ENCODE assay signal across 8 cellular contexts in the genomic region with DNA sequence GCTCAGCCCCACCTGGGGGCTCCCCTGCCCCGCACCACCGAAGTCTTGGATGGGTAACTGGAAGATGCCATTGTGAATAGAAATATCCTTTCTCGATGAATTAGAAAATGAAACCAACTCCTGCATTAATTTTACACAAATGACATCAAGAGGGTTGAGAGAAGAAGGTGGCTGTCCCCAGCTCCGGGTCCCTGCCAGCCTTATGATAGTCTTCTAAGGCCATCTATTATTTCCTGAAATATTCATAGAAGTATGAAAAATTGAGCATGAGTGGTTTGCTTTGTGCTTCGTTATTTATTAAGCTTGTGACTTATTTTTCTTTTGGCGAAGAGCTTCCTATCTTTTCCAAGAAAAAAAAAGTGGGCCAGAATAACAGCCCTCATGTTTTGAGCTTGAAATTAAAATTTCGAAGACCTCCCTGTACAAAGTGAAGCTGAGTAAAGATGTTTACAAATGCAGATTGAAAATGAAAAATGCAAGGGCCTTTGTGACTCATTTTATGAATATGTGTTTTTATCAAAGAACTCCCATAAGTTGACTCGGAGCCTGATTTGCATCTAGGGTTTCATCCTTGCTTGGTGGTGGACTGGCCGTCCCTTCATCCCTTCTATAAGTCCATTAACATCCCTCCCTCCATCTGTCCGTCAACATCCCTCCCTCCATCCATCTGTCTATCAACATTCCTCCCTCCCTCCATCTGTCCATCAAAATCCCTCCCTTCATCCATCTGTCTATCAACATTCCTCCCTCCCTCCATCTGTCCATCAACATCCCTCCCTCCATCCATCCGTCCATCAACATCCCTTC. TPM values are rescaled to one million over a fixed set of nuclear protein-coding genes. Genes with fewer than 3 reads are reported as not detected.
DNase-seq lines count a peak whose midpoint lies in the region; ATAC-seq and TF ChIP-seq lines count a peak whose summit lies in the region.

No MANE protein-coding gene starts in this region.

- H3K9ac ChIP-seq in skeletal muscle satellite cell (ENCODE audit: low read depth, low read length), result peak overlapping the region; percentile 63

- TF ChIP-seq POLR2A in Peyer's patch (IDR thresholded peaks at IDR 0.05) (no peak), gastroesophageal sphincter (IDR thresholded peaks at IDR 0.05) (no peak)

- peak overlapping the region; percentile 71 to 76 for H3K4me3 ChIP-seq in CD4-positive, alpha-beta memory T cell (ENCODE audit: low read length in 2 of 2)
- peak overlapping the region; percentile 37 to 69 (median 58) for H3K4me3 ChIP-seq in Peyer's patch
- peak overlapping the region; percentile 48 to 62 for H3K4me3 ChIP-seq in gastroesophageal sphincter
- peak overlapping the region; percentile 76 for H3K4me3 ChIP-seq in skeletal muscle satellite cell (ENCODE audit: low read length)

- peaks cover 0 to 3% of the 10 kb centered on the region in 2 donors for H3K36me3 Mint-ChIP-seq in CD4-positive, alpha-beta memory T cell

- no peaks in the 10 kb centered on the region for H3K9me3 ChIP-seq in CD4-positive, alpha-beta memory T cell (ENCODE audit: control insufficient read depth in 1 of 2, low read length in 2 of 2)
- H3K9me3 ChIP-seq in Peyer's patch, result no peaks in the 10 kb centered on the region
- no peaks in the 10 kb centered on the region for H3K9me3 ChIP-seq in gastroesophageal sphincter
- no peaks in the 10 kb centered on the region for H3K9me3 ChIP-seq in skeletal muscle satellite cell (replicated peaks; ENCODE audit: low read length)

- POLR2A ChIA-PET in CD4-positive, alpha-beta memory T cell (lab: Charles Lee; ENCODE audit: partially characterized antibody), result no interaction called here

- H3K27me3 Mint-ChIP-seq in CD4-positive, alpha-beta memory T cell, result peaks cover 0 to 4% of the 10 kb centered on the region in 2 donors

- peak overlapping the region; percentile 84 for H3K4me2 ChIP-seq in skeletal muscle satellite cell (ENCODE audit: low read length)

- H3K36me3 ChIP-seq in CD4-positive, alpha-beta memory T cell (ENCODE audit: insufficient read depth, low read length), result no peaks in the 10 kb centered on the region
- H3K36me3 ChIP-seq in Peyer's patch (no peaks in the 10 kb centered on the region), gastroesophageal sphincter (no peaks in the 10 kb centered on the region), skeletal muscle satellite cell (ENCODE audit: insufficient read depth, low read length) (no peaks in the 10 kb centered on the region)

- CTCF ChIA-PET in CD4-positive, alpha-beta memory T cell (lab: Charles Lee; ENCODE audit: partially characterized antibody), result no interaction called here

- DNase-seq in CD4-positive, alpha-beta memory T cell, result no peak
- DNase-seq in Peyer's patch, result no peak
- DNase-seq in effector CD4-positive, alpha-beta T cell, result no peak
- DNase-seq in activated gamma-delta T cell (lab: John Stamatoyannopoulos, UW), result no peak
- DNase-seq in NCI-H510A (lab: John Stamatoyannopoulos, UW), result no peak

- peak overlapping the region in 6 of 7 donors; percentile 87 to 93 (median 90) for H3K27ac Mint-ChIP-seq in CD4-positive, alpha-beta memory T cell

- no peaks in the 10 kb centered on the region for H3K9me3 Mint-ChIP-seq in CD4-positive, alpha-beta memory T cell

- TF ChIP-seq EP300 in gastroesophageal sphincter (IDR thresholded peaks at IDR 0.05), result no peak

- H3K27ac ChIP-seq in CD4-positive, alpha-beta memory T cell (ENCODE audit: low read depth, low read length), result peak overlapping the region; percentile 18
- H3K27ac ChIP-seq in Peyer's patch (no peak overlapping the region), gastroesophageal sphincter (no peak overlapping the region)

- WGBS in gastroesophageal sphincter (ENCODE audit: low coverage in 1 of 2), 2 donors, result 34 to 41% methylated on average over 11 of the region's 11 CpGs

- H3K4me1 Mint-ChIP-seq in CD4-positive, alpha-beta memory T cell, result peaks cover 10 to 22% (median 18%) of the 10 kb centered on the region in 4 donors

- ATAC-seq in GM21619 (IDR thresholded peaks at IDR 0.05; ENCODE audit: unreplicated experiment) (peak; percentile 56), gastroesophageal sphincter (no peak)

- H3K4me1 ChIP-seq in CD4-positive, alpha-beta memory T cell (ENCODE audit: insufficient read depth, low read length), result peaks cover 10% of the 10 kb centered on the region
- no peaks in the 10 kb centered on the region for H3K4me1 ChIP-seq in Peyer's patch
- peaks cover 0 to 17% (median 4%) of the 10 kb centered on the region in 3 donors for H3K4me1 ChIP-seq in gastroesophageal sphincter
- H3K4me1 ChIP-seq in skeletal muscle satellite cell (ENCODE audit: control insufficient read depth, insufficient read depth, low read length), result peaks cover 11% of the 10 kb centered on the region

- no peaks in the 10 kb centered on the region for H3K27me3 ChIP-seq in CD4-positive, alpha-beta memory T cell (ENCODE audit: insufficient read depth, low read length)
- H3K27me3 ChIP-seq in Peyer's patch (no peaks in the 10 kb centered on the region), gastroesophageal sphincter (peaks cover 31% of the 10 kb centered on the region), skeletal muscle satellite cell (ENCODE audit: control insufficient read depth, insufficient read depth, low read length) (peaks cover 35% of the 10 kb centered on the region)

- H3K4me3 Mint-ChIP-seq in CD4-positive, alpha-beta memory T cell, result peak overlapping the region; percentile 93 to 99 (median 96)

- intact Hi-C loops in CD4-positive, alpha-beta memory T cell (cut with micrococcal nuclease), result no loop called here

- no peak for TF ChIP-seq CTCF in Peyer's patch (IDR thresholded peaks at IDR 0.05)
- no peak for TF ChIP-seq CTCF in gastroesophageal sphincter (IDR thresholded peaks at IDR 0.05)

RNA-seq across cellular contexts. Expression of gene CFAP46, which starts 20.5 kb away (rescaled TPM):
- not detected for total RNA-seq in CD4-positive, alpha-beta memory T cell
- not detected for polyA plus RNA-seq in CD4-positive, alpha-beta memory T cell
- total RNA-seq in Peyer's patch (not detected), gastroesophageal sphincter (1 to 10 TPM in 1 of 4 donors, under 1 TPM in 2, not detected in 1; 0.27 to 2.2 (median 0.30) TPM)
- 0.25 and 1.1 TPM in 2 replicates for total RNA-seq in skeletal muscle satellite cell (2012; rRNA removed)
